ENCODE assay signal across 18 cellular contexts in genomic region chr12:122847921-122848421, GRCh38.
"Had no signal": no experiment of that assay in that cellular context is flagged by ENCODE, and none has a peak within 500 bp of the region (broad histone marks: within the 10 kb centered on the region; RNA-seq: fewer than 3 reads in every experiment).

No MANE protein-coding gene starts in this region.

- H3K36me3 ChIP-seq: breast epithelium, gastroesophageal sphincter, left ventricle myocardium inferior had no signal

- H3K4me3 Mint-ChIP-seq: activated naive CD4-positive, alpha-beta T cell treated with anti-CD3 and anti-CD28 coated beads for 36 hours; activated naive CD8-positive, alpha-beta T cell treated with anti-CD3 and anti-CD28 coated beads, Interleukin-2, amount 50 U/mL, for 24 hours; activated T-helper 17 cell treated with anti-CD3 and anti-CD28 coated beads, Interleukin-2, amount 50 U/mL, for 72 hours; natural killer cell treated with Interleukin-12 subunit alpha and Interleukin-12 subunit beta and Interleukin-15 and Interleukin-18, amount 100 ng/mL, for 72 hours; stimulated activated naive CD8-positive, alpha-beta T cell treated with anti-CD3 and anti-CD28 coated beads, Interleukin-15, amount 100 ng/mL, for 72 hours had no signal

- DNase-seq: activated CD4-positive, alpha-beta T cell treated with anti-CD3 and anti-CD28 coated beads for 4 hours; activated CD8-positive, alpha-beta memory T cell treated with anti-CD3 and anti-CD28 coated beads, Interleukin-2, amount 50 U/mL, for 48 hours; activated naive CD4-positive, alpha-beta T cell treated with anti-CD3 and anti-CD28 coated beads for 36 hours; activated naive CD8-positive, alpha-beta T cell treated with anti-CD3 and anti-CD28 coated beads, Interleukin-2, amount 50 U/mL, for 24 hours; mesendoderm; small intestine; stimulated activated CD4-positive, alpha-beta T cell treated with anti-CD3 and anti-CD28 coated beads, Interleukin-4, amount 100 ng/mL, for 4 hours; stimulated activated CD8-positive, alpha-beta memory T cell treated with anti-CD3 and anti-CD28 coated beads, Interleukin-4, amount 100 ng/mL, for 48 hours; stimulated activated naive CD8-positive, alpha-beta T cell treated with anti-CD3 and anti-CD28 coated beads, Interleukin-15, amount 100 ng/mL, for 72 hours; T-helper 2 cell had no signal

- H3K27me3 ChIP-seq: ascending aorta, breast epithelium, gastroesophageal sphincter had no signal

- H3K4me1 Mint-ChIP-seq: activated T-helper 17 cell treated with anti-CD3 and anti-CD28 coated beads, Interleukin-2, amount 50 U/mL, for 72 hours; stimulated activated naive CD8-positive, alpha-beta T cell treated with anti-CD3 and anti-CD28 coated beads, Interleukin-15, amount 100 ng/mL, for 72 hours had no signal

- ATAC-seq: activated naive CD8-positive, alpha-beta T cell treated with anti-CD3 and anti-CD28 coated beads, Interleukin-2, amount 50 U/mL, for 24 hours; activated T-helper 17 cell treated with anti-CD3 and anti-CD28 coated beads, Interleukin-2, amount 50 U/mL, for 72 hours; gastroesophageal sphincter; right cardiac atrium; stimulated activated naive CD8-positive, alpha-beta T cell treated with anti-CD3 and anti-CD28 coated beads, Interleukin-15, amount 100 ng/mL, for 72 hours had no signal

- H3K9me3 Mint-ChIP-seq: activated naive CD4-positive, alpha-beta T cell treated with anti-CD3 and anti-CD28 coated beads for 36 hours; activated naive CD8-positive, alpha-beta T cell treated with anti-CD3 and anti-CD28 coated beads, Interleukin-2, amount 50 U/mL, for 24 hours; activated T-helper 17 cell treated with anti-CD3 and anti-CD28 coated beads, Interleukin-2, amount 50 U/mL, for 72 hours; natural killer cell treated with Interleukin-12 subunit alpha and Interleukin-12 subunit beta and Interleukin-15 and Interleukin-18, amount 100 ng/mL, for 72 hours; stimulated activated naive CD8-positive, alpha-beta T cell treated with anti-CD3 and anti-CD28 coated beads, Interleukin-15, amount 100 ng/mL, for 72 hours had no signal

- H3K27ac Mint-ChIP-seq: activated naive CD4-positive, alpha-beta T cell treated with anti-CD3 and anti-CD28 coated beads for 36 hours; activated naive CD8-positive, alpha-beta T cell treated with anti-CD3 and anti-CD28 coated beads, Interleukin-2, amount 50 U/mL, for 24 hours; activated T-helper 17 cell treated with anti-CD3 and anti-CD28 coated beads, Interleukin-2, amount 50 U/mL, for 72 hours; natural killer cell treated with Interleukin-12 subunit alpha and Interleukin-12 subunit beta and Interleukin-15 and Interleukin-18, amount 100 ng/mL, for 72 hours; progenitor cell of endocrine pancreas had no signal

- H3K27ac ChIP-seq: gastroesophageal sphincter had no signal

- H3K36me3 Mint-ChIP-seq: natural killer cell treated with Interleukin-12 subunit alpha and Interleukin-12 subunit beta and Interleukin-15 and Interleukin-18, amount 100 ng/mL, for 72 hours had no signal

- H3K4me3 ChIP-seq: ascending aorta, breast epithelium, gastroesophageal sphincter, left ventricle myocardium inferior had no signal

- H3K9me3 ChIP-seq: ascending aorta, breast epithelium, gastroesophageal sphincter, left ventricle myocardium inferior had no signal
